In the genomic region with DNA sequence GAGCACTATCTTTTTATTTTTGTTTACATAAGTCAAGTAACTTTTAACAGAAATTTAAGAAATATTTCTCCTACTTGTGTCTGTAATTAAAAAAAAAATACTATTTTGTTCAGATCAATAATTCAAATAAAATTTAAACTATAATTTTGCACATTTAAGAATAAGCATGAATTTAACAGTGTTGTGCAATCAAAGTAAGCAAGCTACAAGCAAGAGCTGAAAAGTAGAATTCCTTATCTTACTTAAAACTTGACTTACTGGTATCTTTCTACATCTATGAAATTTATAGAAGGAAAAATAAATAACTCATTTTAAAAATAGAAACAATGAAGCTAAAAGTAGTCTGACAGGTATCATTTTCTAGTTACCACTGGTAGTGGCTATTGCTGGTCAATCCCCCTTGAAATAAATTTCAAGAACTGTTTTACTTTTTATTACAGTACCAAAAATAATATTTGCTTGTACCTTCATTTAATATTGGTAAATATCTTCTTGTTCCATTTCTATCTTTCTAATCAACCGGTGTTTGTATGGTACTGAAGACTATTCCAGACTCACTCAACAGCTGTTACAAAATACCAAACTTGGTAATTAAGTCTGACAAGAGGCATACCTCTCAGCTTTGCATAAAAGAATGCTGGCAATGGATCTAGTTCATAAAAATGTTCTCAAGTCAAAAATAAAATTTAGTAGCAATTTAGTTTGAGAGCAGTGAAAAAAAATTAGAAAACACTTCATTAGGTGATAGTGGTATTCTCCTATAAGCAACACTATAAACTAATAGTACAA, we compare ENCODE assay signal across 1 cellular context.
TF ChIP-seq lines count a peak whose summit lies in the region.

No MANE protein-coding gene starts in this region.

TF ChIP-seq in GM12878, 131 proteins besides CTCF, POLR2A, EP300 and RAD21 (continued from another document):
- no peak for TF ChIP-seq YY1 (IDR thresholded peaks at IDR 0.05; ENCODE audit: low read depth, low read length)
- no peak for TF ChIP-seq MTA2 (IDR thresholded peaks at IDR 0.05; ENCODE audit: low read depth)
- TF ChIP-seq EED (IDR thresholded peaks at IDR 0.05; ENCODE audit: low read depth): no peak
- TF ChIP-seq MTA3 (IDR thresholded peaks at IDR 0.05; ENCODE audit: borderline replicate concordance, low read length): no peak
- TF ChIP-seq RBBP5 (conservative IDR thresholded peaks at IDR 0.05): no peak
- TF ChIP-seq POLR2AphosphoS2 (IDR thresholded peaks at IDR 0.05; ENCODE audit: low read depth, low read length): no peak
- TF ChIP-seq ZBED1 (IDR thresholded peaks at IDR 0.05; ENCODE audit: borderline replicate concordance): no peak
- TF ChIP-seq, protein P1, sequence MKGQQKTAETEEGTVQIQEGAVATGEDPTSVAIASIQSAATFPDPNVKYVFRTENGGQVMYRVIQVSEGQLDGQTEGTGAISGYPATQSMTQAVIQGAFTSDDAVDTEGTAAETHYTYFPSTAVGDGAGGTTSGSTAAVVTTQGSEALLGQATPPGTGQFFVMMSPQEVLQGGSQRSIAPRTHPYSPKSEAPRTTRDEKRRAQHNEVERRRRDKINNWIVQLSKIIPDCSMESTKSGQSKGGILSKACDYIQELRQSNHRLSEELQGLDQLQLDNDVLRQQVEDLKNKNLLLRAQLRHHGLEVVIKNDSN (IDR thresholded peaks at IDR 0.05; ENCODE audit: borderline replicate concordance, extremely low read length, insufficient read depth, low read depth, low read length): no peak
- TF ChIP-seq, protein P2, sequence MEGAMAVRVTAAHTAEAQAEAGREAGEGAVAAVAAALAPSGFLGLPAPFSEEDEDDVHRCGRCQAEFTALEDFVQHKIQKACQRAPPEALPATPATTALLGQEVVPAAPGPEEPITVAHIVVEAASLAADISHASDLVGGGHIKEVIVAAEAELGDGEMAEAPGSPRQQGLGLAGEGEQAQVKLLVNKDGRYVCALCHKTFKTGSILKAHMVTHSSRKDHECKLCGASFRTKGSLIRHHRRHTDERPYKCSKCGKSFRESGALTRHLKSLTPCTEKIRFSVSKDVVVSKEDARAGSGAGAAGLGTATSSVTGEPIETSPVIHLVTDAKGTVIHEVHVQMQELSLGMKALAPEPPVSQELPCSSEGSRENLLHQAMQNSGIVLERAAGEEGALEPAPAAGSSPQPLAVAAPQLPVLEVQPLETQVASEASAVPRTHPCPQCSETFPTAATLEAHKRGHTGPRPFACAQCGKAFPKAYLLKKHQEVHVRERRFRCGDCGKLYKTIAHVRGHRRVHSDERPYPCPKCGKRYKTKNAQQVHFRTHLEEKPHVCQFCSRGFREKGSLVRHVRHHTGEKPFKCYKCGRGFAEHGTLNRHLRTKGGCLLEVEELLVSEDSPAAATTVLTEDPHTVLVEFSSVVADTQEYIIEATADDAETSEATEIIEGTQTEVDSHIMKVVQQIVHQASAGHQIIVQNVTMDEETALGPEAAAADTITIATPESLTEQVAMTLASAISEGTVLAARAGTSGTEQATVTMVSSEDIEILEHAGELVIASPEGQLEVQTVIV (IDR thresholded peaks at IDR 0.05; ENCODE audit: borderline replicate concordance, partially characterized antibody): no peak
- TF ChIP-seq, protein P3, sequence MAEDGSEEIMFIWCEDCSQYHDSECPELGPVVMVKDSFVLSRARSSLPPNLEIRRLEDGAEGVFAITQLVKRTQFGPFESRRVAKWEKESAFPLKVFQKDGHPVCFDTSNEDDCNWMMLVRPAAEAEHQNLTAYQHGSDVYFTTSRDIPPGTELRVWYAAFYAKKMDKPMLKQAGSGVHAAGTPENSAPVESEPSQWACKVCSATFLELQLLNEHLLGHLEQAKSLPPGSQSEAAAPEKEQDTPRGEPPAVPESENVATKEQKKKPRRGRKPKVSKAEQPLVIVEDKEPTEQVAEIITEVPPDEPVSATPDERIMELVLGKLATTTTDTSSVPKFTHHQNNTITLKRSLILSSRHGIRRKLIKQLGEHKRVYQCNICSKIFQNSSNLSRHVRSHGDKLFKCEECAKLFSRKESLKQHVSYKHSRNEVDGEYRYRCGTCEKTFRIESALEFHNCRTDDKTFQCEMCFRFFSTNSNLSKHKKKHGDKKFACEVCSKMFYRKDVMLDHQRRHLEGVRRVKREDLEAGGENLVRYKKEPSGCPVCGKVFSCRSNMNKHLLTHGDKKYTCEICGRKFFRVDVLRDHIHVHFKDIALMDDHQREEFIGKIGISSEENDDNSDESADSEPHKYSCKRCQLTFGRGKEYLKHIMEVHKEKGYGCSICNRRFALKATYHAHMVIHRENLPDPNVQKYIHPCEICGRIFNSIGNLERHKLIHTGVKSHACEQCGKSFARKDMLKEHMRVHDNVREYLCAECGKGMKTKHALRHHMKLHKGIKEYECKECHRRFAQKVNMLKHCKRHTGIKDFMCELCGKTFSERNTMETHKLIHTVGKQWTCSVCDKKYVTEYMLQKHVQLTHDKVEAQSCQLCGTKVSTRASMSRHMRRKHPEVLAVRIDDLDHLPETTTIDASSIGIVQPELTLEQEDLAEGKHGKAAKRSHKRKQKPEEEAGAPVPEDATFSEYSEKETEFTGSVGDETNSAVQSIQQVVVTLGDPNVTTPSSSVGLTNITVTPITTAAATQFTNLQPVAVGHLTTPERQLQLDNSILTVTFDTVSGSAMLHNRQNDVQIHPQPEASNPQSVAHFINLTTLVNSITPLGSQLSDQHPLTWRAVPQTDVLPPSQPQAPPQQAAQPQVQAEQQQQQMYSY (CRISPR knock-in tag; IDR thresholded peaks at IDR 0.05): no peak
- TF ChIP-seq YBX1 (IDR thresholded peaks at IDR 0.05): no peak
- TF ChIP-seq, protein P4, sequence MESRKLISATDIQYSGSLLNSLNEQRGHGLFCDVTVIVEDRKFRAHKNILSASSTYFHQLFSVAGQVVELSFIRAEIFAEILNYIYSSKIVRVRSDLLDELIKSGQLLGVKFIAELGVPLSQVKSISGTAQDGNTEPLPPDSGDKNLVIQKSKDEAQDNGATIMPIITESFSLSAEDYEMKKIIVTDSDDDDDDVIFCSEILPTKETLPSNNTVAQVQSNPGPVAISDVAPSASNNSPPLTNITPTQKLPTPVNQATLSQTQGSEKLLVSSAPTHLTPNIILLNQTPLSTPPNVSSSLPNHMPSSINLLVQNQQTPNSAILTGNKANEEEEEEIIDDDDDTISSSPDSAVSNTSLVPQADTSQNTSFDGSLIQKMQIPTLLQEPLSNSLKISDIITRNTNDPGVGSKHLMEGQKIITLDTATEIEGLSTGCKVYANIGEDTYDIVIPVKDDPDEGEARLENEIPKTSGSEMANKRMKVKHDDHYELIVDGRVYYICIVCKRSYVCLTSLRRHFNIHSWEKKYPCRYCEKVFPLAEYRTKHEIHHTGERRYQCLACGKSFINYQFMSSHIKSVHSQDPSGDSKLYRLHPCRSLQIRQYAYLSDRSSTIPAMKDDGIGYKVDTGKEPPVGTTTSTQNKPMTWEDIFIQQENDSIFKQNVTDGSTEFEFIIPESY (IDR thresholded peaks at IDR 0.05): no peak
